ENCODE assay signal across 8 cellular contexts in the genomic region with DNA sequence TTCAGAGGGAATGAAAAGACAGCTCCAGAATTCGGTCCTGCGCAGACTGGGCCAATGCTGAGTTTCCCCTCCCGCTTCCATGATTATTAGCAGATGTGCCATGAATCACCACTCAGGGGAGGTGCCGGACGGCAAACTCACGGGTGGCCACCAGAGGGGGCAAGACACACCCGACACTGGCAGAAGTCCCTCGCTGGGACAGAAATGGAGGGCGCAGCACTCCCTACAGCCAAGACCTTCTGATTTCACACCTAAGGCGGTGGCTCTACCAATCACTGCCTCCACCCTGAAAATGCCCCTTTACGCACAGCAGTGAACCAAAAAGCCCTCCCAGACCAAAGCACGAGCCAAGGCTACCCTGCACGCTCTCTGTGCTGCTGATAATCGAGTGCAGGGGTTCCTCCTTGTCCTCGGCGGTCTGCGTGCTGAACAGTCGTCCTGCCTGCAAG. TPM values are rescaled to one million over a fixed set of nuclear protein-coding genes. Genes with fewer than 3 reads are reported as not detected.
DNase-seq lines count a peak whose midpoint lies in the region; ATAC-seq, FAIRE-seq and TF ChIP-seq lines count a peak whose summit lies in the region.

No MANE protein-coding gene starts in this region.

- DNase-seq in DMS79 (lab: John Stamatoyannopoulos, UW), result peak; percentile 43
- DNase-seq in NCI-H2196 treated with DMSO at 0.1 percent for 48 hours (lab: John Stamatoyannopoulos, UW; ENCODE audit: unreplicated experiment), result peak; percentile 72
- peak; percentile 58 for DNase-seq in activated CD4-positive, CD25-positive, alpha-beta regulatory T cell treated with anti-CD3 and anti-CD28 coated beads, Interleukin-2, amount 50 U/mL, for 16 hours (ENCODE audit: low read depth, low spot score)
- DNase-seq in bronchial epithelial cell (ENCODE audit: low read depth), result peak; percentile 77
- peak; percentile 96 for DNase-seq in islet precursor cell
- peak; percentile 95 for DNase-seq in spleen

- no peaks in the 10 kb centered on the region for H3K9me3 ChIP-seq in spleen

- no peak for FAIRE-seq in bronchial epithelial cell (lab: Jason Lieb, UNC)

- H3K4me1 ChIP-seq in spleen, result peaks cover 0 to 21% (median 13%) of the 10 kb centered on the region in 6 donors

- H3K36me3 ChIP-seq in bronchial epithelial cell (ENCODE audit: control insufficient read depth, insufficient read depth, low read length) (peaks cover 13% of the 10 kb centered on the region), spleen (peaks cover 0 to 55% (median 21%) of the 10 kb centered on the region in 6 donors)

- H3K4me3 ChIP-seq in bronchial epithelial cell (ENCODE audit: low read depth, low read length) (no peak overlapping the region), spleen (peak overlapping the region in 3 of 8 donors; percentile 6 to 52 (median 26))

- 28 to 42% (median 31%) methylated on average over 18 of the region's 18 CpGs for WGBS in spleen, 5 donors

- H3K27me3 ChIP-seq in bronchial epithelial cell (ENCODE audit: control insufficient read depth, insufficient read depth, low read length) (no peaks in the 10 kb centered on the region), spleen (replicated peaks in 1 of 7) (no peaks in the 10 kb centered on the region)

- TF ChIP-seq CTCF in bronchial epithelial cell (IDR thresholded peaks at IDR 0.05; ENCODE audit: insufficient read depth, low read length, severe bottlenecking) (peak; percentile 92), spleen (IDR thresholded peaks at IDR 0.05 in 8 of 11, conservative IDR thresholded peaks at IDR 0.05 in 3 of 11) (peak; percentile 83 to 99 (median 95))

- no peak for TF ChIP-seq POLR2A in spleen (IDR thresholded peaks at IDR 0.05)

- ATAC-seq in HG02798 (IDR thresholded peaks at IDR 0.05; ENCODE audit: poor library complexity, unreplicated experiment), result peak; percentile 77
- ATAC-seq in GM18868 (IDR thresholded peaks at IDR 0.05; ENCODE audit: unreplicated experiment), result no peak

- intact Hi-C loops in spleen (cut with DNase I; ENCODE audit: low total_unique reads), result loop anchor here (10.0 kb wide), 1 partner anchor 184 kb away; no protein-coding TSS in a partner anchor

- H3K27ac ChIP-seq in spleen, result peak overlapping the region in 3 of 8 donors; percentile 19 to 24 (median 24)

RNA-seq across cellular contexts. Expression of a gene that starts 26.8 kb away (rescaled TPM):
- total RNA-seq in bronchial epithelial cell (98.4 and 111 TPM in 2 replicates), spleen (10 to 100 TPM; 33.7 to 77.5 (median 53.7) TPM)
- polyA plus RNA-seq in spleen, result 10 to 100 TPM; 43.4 to 97.1 (median 49.8) TPM

RNA-seq across cellular contexts. Expression of a gene that starts 36.0 kb away (rescaled TPM):
- total RNA-seq in bronchial epithelial cell, result 6.8 and 12.3 TPM in 2 replicates
- 10 to 100 TPM; 23.9 to 51.9 (median 26.7) TPM for total RNA-seq in spleen
- polyA plus RNA-seq in spleen, result 10 to 100 TPM in 1 of 3 donors, 1 to 10 TPM in 2; 6.1 to 16.9 (median 8.2) TPM

Comparison
In these comparisons a context has a peak if more than half of its experiments do, and no peak if none do; other contexts are left out.
1. DNase-seq: peak in every context shown above with its lines; median percentile 96 in islet precursor cell; 95 in spleen; 77 in bronchial epithelial cell; 72 in NCI-H2196 treated with DMSO at 0.1 percent for 48 hours; 58 in activated CD4-positive, CD25-positive, alpha-beta regulatory T cell treated with anti-CD3 and anti-CD28 coated beads, Interleukin-2, amount 50 U/mL, for 16 hours; 43 in DMS79.